In the genomic region with DNA sequence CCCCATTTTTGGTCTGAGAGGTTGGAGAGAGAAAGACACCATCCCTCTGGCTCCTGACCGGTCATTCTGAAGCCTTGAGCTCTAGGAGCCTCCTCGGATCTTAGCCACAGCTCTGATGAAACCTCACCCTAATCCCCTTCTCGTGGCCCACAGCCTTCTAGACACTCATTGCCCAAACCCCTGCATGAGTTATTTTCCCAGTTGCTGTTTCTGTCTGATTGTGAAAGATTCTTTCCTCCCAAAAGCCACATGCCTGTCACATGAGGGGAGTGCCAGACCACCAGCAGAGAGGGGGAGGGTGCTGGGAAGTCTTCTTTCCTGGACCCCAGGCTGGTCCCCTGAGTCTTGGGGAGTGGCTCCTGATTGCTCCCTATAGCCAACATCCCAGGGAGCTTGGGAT, we compare ENCODE assay signal across 8 cellular contexts.
DNase-seq lines count a peak whose midpoint lies in the region; ATAC-seq, FAIRE-seq and TF ChIP-seq lines count a peak whose summit lies in the region.

No MANE protein-coding gene starts in this region.

- peaks cover 47% of the 10 kb centered on the region for H3K4me1 Mint-ChIP-seq in central memory CD8-positive, alpha-beta T cell
- peaks cover 12% of the 10 kb centered on the region for H3K4me1 Mint-ChIP-seq in nephron

- peaks cover 6% of the 10 kb centered on the region for H3K36me3 Mint-ChIP-seq in central memory CD8-positive, alpha-beta T cell (ENCODE audit: insufficient read depth)
- H3K36me3 Mint-ChIP-seq in nephron (ENCODE audit: low read depth) = no peaks in the 10 kb centered on the region

- H3K4me3 Mint-ChIP-seq in central memory CD8-positive, alpha-beta T cell = peak overlapping the region; percentile 55
- H3K4me3 Mint-ChIP-seq in nephron = no peak overlapping the region

- H3K27ac Mint-ChIP-seq in central memory CD8-positive, alpha-beta T cell (ENCODE audit: low read depth) = peak overlapping the region; percentile 49
- peak overlapping the region; percentile 79 to 92 (median 91) for H3K27ac Mint-ChIP-seq in nephron

- H3K27me3 Mint-ChIP-seq in central memory CD8-positive, alpha-beta T cell = no peaks in the 10 kb centered on the region
- peaks cover 23% of the 10 kb centered on the region for H3K27me3 Mint-ChIP-seq in nephron (ENCODE audit: low read depth)

- no peak for TF ChIP-seq CTCF in nephron (IDR thresholded peaks at IDR 0.05; ENCODE audit: unreplicated experiment in 3 of 3)

- DNase-seq in central memory CD8-positive, alpha-beta T cell (ENCODE audit: low spot score in 2 of 2) = no peak
- DNase-seq in NCI-H2227 treated with DMSO at 0.1 percent for 48 hours (lab: John Stamatoyannopoulos, UW) (no peak), activated gamma-delta T cell treated with Interleukin-2 at 50 U/mL for 16 hours (no peak), NCI-H187 (lab: John Stamatoyannopoulos, UW) (no peak), iPS-NIHi7 (ENCODE audit: extremely low spot score) (no peak)

- FAIRE-seq in G401.6 (lab: Jason Lieb, UNC) = peak; percentile 96

- no peaks in the 10 kb centered on the region for H3K9me3 Mint-ChIP-seq in central memory CD8-positive, alpha-beta T cell
- no peaks in the 10 kb centered on the region for H3K9me3 Mint-ChIP-seq in nephron

- ATAC-seq in HG03457 (IDR thresholded peaks at IDR 0.05; ENCODE audit: unreplicated experiment) = peak; percentile 15
- ATAC-seq in central memory CD8-positive, alpha-beta T cell (replicated peaks; ENCODE audit: extremely low read depth, poor library complexity, severe bottlenecking) = no peak
